Comparison of ENCODE assay signal across 1 cellular context in the genomic region with DNA sequence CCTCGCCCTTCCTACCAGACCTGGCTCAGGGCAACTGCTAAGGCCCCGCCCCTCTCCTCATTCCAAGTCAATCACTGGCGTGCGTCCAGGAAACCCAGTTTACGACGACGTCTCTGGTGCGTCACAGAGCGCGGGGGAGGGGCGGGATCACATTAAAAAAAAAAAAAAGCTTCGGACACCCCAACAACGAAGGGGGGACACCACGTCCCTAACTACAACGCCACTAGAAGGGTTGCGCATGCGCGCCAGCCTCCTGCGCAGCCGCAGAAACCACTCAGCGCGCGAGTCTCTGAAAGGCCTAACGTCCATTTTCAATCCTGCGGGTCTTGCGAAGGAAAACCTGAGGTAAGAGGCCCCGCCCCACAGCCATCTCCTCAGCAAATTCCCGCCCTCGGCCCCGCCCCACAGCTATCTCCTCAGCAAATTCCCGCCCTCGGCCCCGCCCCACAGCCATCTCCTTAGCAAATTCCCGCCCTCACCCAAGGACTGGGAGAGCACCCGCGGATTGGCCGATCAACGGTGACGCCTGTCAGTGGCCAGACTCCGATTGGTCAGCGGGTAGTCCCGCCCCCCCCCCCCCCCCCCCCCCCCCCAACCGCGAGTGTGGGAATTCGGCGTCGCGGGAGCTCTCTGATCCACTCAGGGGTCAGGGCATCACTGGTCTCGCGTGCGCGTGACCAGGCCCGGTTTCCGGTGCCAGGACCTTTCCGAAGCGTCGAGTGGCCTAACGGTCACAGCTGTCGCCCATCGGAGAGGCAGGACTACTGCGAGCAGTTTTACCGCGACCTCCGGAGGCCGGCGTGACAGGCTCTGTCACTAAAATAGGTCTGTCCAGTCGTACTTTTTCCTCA.
TF ChIP-seq lines count a peak whose summit lies in the region.

A gene with protein sequence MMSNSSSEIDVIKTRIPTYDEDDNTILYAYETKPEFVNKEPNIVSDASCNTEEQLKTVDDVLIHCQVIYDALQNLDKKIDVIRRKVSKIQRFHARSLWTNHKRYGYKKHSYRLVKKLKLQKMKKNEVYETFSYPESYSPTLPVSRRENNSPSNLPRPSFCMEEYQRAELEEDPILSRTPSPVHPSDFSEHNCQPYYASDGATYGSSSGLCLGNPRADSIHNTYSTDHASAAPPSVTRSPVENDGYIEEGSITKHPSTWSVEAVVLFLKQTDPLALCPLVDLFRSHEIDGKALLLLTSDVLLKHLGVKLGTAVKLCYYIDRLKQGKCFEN (plus strand): TSS at position 638 of the 851 bp plus-strand sequence. CDS start 6,694 bp downstream, outside the sequence.

TF ChIP-seq in K562, 482 proteins besides CTCF, POLR2A, EP300 and RAD21 (continued from another document):
- TF ChIP-seq, protein P1, sequence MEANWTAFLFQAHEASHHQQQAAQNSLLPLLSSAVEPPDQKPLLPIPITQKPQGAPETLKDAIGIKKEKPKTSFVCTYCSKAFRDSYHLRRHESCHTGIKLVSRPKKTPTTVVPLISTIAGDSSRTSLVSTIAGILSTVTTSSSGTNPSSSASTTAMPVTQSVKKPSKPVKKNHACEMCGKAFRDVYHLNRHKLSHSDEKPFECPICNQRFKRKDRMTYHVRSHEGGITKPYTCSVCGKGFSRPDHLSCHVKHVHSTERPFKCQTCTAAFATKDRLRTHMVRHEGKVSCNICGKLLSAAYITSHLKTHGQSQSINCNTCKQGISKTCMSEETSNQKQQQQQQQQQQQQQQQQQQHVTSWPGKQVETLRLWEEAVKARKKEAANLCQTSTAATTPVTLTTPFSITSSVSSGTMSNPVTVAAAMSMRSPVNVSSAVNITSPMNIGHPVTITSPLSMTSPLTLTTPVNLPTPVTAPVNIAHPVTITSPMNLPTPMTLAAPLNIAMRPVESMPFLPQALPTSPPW (CRISPR knock-in tag; IDR thresholded peaks at IDR 0.05): peak; percentile 62
- no peak for TF ChIP-seq CHD4 (IDR thresholded peaks at IDR 0.05; ENCODE audit: insufficient read depth, insufficient replicate concordance, low read depth, low read length, poor library complexity, severe bottlenecking)
- peak; percentile 66 for TF ChIP-seq MEIS2 (IDR thresholded peaks at IDR 0.05; ENCODE audit: partially characterized antibody)
- TF ChIP-seq RBM17 (IDR thresholded peaks at IDR 0.05; ENCODE audit: borderline replicate concordance, low read depth, low read length): no peak
- TF ChIP-seq ZNF384 (IDR thresholded peaks at IDR 0.05; ENCODE audit: low read depth, low read length): peak; percentile 68; the same call in 1 of the 2 replicates
- TF ChIP-seq ZC3H11A (IDR thresholded peaks at IDR 0.05; ENCODE audit: low read depth, low read length): no peak
- no peak for TF ChIP-seq ZNF57 (CRISPR knock-in tag; IDR thresholded peaks at IDR 0.05)
- TF ChIP-seq, protein P2, sequence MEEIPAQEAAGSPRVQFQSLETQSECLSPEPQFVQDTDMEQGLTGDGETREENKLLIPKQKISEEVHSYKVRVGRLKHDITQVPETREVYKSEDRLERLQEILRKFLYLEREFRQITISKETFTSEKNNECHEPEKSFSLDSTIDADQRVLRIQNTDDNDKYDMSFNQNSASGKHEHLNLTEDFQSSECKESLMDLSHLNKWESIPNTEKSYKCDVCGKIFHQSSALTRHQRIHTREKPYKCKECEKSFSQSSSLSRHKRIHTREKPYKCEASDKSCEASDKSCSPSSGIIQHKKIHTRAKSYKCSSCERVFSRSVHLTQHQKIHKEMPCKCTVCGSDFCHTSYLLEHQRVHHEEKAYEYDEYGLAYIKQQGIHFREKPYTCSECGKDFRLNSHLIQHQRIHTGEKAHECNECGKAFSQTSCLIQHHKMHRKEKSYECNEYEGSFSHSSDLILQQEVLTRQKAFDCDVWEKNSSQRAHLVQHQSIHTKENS (CRISPR knock-in tag; IDR thresholded peaks at IDR 0.05): no peak
- TF ChIP-seq, protein P3, sequence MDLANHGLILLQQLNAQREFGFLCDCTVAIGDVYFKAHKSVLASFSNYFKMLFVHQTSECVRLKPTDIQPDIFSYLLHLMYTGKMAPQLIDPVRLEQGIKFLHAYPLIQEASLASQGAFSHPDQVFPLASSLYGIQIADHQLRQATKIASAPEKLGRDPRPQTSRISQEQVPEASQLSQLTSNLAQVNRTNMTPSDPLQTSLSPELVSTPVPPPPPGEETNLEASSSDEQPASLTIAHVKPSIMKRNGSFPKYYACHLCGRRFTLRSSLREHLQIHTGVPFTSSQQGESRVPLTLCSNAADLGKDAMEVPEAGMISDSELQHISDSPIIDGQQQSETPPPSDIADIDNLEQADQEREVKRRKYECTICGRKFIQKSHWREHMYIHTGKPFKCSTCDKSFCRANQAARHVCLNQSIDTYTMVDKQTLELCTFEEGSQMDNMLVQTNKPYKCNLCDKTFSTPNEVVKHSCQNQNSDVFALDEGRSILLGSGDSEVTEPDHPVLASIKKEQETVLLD (IDR thresholded peaks at IDR 0.05): 0 out of 2 replicates have a peak, but pooled peaks have one; percentile 49
- no peak for TF ChIP-seq ZNF324 (CRISPR knock-in tag; IDR thresholded peaks at IDR 0.05)
- TF ChIP-seq, protein P4, sequence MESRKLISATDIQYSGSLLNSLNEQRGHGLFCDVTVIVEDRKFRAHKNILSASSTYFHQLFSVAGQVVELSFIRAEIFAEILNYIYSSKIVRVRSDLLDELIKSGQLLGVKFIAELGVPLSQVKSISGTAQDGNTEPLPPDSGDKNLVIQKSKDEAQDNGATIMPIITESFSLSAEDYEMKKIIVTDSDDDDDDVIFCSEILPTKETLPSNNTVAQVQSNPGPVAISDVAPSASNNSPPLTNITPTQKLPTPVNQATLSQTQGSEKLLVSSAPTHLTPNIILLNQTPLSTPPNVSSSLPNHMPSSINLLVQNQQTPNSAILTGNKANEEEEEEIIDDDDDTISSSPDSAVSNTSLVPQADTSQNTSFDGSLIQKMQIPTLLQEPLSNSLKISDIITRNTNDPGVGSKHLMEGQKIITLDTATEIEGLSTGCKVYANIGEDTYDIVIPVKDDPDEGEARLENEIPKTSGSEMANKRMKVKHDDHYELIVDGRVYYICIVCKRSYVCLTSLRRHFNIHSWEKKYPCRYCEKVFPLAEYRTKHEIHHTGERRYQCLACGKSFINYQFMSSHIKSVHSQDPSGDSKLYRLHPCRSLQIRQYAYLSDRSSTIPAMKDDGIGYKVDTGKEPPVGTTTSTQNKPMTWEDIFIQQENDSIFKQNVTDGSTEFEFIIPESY (CRISPR knock-in tag; IDR thresholded peaks at IDR 0.05): no peak
- TF ChIP-seq, protein P5, sequence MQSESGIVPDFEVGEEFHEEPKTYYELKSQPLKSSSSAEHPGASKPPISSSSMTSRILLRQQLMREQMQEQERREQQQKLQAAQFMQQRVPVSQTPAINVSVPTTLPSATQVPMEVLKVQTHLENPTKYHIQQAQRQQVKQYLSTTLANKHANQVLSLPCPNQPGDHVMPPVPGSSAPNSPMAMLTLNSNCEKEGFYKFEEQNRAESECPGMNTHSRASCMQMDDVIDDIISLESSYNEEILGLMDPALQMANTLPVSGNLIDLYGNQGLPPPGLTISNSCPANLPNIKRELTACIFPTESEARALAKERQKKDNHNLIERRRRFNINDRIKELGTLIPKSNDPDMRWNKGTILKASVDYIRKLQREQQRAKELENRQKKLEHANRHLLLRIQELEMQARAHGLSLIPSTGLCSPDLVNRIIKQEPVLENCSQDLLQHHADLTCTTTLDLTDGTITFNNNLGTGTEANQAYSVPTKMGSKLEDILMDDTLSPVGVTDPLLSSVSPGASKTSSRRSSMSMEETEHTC (IDR thresholded peaks at IDR 0.05): no peak
- TF ChIP-seq, protein P6, sequence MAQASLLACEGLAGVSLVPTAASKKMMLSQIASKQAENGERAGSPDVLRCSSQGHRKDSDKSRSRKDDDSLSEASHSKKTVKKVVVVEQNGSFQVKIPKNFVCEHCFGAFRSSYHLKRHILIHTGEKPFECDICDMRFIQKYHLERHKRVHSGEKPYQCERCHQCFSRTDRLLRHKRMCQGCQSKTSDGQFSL (CRISPR knock-in tag; IDR thresholded peaks at IDR 0.05): no peak
- TF ChIP-seq, protein P6 (tag; IDR thresholded peaks at IDR 0.05): peak in 1 of 2 experiments; percentile 66; a peak in 2 of 4 replicates
- TF ChIP-seq, protein P7, sequence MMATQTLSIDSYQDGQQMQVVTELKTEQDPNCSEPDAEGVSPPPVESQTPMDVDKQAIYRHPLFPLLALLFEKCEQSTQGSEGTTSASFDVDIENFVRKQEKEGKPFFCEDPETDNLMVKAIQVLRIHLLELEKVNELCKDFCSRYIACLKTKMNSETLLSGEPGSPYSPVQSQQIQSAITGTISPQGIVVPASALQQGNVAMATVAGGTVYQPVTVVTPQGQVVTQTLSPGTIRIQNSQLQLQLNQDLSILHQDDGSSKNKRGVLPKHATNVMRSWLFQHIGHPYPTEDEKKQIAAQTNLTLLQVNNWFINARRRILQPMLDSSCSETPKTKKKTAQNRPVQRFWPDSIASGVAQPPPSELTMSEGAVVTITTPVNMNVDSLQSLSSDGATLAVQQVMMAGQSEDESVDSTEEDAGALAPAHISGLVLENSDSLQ (IDR thresholded peaks at IDR 0.05): peak; percentile 57; the same call in 1 of the 2 replicates
- TF ChIP-seq SMARCA4 (IDR thresholded peaks at IDR 0.05): no peak
- TF ChIP-seq NFRKB (IDR thresholded peaks at IDR 0.05; ENCODE audit: low read depth): no peak
- TF ChIP-seq CREM (IDR thresholded peaks at IDR 0.05; ENCODE audit: low read depth): peak; percentile 24; the same call in 1 of the 2 replicates
- TF ChIP-seq, protein P8, sequence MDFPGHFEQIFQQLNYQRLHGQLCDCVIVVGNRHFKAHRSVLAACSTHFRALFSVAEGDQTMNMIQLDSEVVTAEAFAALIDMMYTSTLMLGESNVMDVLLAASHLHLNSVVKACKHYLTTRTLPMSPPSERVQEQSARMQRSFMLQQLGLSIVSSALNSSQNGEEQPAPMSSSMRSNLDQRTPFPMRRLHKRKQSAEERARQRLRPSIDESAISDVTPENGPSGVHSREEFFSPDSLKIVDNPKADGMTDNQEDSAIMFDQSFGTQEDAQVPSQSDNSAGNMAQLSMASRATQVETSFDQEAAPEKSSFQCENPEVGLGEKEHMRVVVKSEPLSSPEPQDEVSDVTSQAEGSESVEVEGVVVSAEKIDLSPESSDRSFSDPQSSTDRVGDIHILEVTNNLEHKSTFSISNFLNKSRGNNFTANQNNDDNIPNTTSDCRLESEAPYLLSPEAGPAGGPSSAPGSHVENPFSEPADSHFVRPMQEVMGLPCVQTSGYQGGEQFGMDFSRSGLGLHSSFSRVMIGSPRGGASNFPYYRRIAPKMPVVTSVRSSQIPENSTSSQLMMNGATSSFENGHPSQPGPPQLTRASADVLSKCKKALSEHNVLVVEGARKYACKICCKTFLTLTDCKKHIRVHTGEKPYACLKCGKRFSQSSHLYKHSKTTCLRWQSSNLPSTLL (IDR thresholded peaks at IDR 0.05): no peak
- no peak for TF ChIP-seq LCOR (CRISPR knock-in tag; IDR thresholded peaks at IDR 0.05)
- TF ChIP-seq PCBP2 (IDR thresholded peaks at IDR 0.05; ENCODE audit: low read depth, low read length, poor library complexity, severe bottlenecking): no peak
- TF ChIP-seq, protein P9, sequence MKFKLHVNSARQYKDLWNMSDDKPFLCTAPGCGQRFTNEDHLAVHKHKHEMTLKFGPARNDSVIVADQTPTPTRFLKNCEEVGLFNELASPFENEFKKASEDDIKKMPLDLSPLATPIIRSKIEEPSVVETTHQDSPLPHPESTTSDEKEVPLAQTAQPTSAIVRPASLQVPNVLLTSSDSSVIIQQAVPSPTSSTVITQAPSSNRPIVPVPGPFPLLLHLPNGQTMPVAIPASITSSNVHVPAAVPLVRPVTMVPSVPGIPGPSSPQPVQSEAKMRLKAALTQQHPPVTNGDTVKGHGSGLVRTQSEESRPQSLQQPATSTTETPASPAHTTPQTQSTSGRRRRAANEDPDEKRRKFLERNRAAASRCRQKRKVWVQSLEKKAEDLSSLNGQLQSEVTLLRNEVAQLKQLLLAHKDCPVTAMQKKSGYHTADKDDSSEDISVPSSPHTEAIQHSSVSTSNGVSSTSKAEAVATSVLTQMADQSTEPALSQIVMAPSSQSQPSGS (CRISPR knock-in tag; IDR thresholded peaks at IDR 0.05): no peak
- TF ChIP-seq, protein P10, sequence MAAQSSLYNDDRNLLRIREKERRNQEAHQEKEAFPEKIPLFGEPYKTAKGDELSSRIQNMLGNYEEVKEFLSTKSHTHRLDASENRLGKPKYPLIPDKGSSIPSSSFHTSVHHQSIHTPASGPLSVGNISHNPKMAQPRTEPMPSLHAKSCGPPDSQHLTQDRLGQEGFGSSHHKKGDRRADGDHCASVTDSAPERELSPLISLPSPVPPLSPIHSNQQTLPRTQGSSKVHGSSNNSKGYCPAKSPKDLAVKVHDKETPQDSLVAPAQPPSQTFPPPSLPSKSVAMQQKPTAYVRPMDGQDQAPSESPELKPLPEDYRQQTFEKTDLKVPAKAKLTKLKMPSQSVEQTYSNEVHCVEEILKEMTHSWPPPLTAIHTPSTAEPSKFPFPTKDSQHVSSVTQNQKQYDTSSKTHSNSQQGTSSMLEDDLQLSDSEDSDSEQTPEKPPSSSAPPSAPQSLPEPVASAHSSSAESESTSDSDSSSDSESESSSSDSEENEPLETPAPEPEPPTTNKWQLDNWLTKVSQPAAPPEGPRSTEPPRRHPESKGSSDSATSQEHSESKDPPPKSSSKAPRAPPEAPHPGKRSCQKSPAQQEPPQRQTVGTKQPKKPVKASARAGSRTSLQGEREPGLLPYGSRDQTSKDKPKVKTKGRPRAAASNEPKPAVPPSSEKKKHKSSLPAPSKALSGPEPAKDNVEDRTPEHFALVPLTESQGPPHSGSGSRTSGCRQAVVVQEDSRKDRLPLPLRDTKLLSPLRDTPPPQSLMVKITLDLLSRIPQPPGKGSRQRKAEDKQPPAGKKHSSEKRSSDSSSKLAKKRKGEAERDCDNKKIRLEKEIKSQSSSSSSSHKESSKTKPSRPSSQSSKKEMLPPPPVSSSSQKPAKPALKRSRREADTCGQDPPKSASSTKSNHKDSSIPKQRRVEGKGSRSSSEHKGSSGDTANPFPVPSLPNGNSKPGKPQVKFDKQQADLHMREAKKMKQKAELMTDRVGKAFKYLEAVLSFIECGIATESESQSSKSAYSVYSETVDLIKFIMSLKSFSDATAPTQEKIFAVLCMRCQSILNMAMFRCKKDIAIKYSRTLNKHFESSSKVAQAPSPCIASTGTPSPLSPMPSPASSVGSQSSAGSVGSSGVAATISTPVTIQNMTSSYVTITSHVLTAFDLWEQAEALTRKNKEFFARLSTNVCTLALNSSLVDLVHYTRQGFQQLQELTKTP (IDR thresholded peaks at IDR 0.05; ENCODE audit: low read depth in 1 of 2, partially characterized antibody in 2 of 2): no peak
- no peak for TF ChIP-seq EHMT2 (IDR thresholded peaks at IDR 0.05)
